In genomic region chr15:31871159-31871886, GRCh38 we compare ENCODE assay signal across 8 cellular contexts. TPM values are rescaled to one million over a fixed set of nuclear protein-coding genes. Genes with fewer than 3 reads are reported as not detected.
A peak's percentile ranks its signal among the peaks of the same experiment; 100 is the strongest.
DNase-seq lines count a peak whose midpoint lies in the region; ATAC-seq, FAIRE-seq and TF ChIP-seq lines count a peak whose summit lies in the region.

No MANE protein-coding gene starts in this region.

- no peaks in the 10 kb centered on the region for H3K9me3 ChIP-seq in MG63
- no peaks in the 10 kb centered on the region for H3K9me3 ChIP-seq in mononuclear cell (ENCODE audit: low read depth, low read length)

- FAIRE-seq in urothelium cell line (lab: Jason Lieb, UNC) = no peak

- H3K4me3 ChIP-seq in GM06990 (replicated peaks; ENCODE audit: low read depth, low read length) = peak overlapping the region; percentile 61
- peak overlapping the region; percentile 58 for H3K4me3 ChIP-seq in MG63
- peak overlapping the region; percentile 47 for H3K4me3 ChIP-seq in mononuclear cell (ENCODE audit: low read length)

- no peak for ATAC-seq in GM19328 (IDR thresholded peaks at IDR 0.05; ENCODE audit: unreplicated experiment)

- TF ChIP-seq CTCF in GM06990 (IDR thresholded peaks at IDR 0.05; ENCODE audit: insufficient read depth, low read length, poor library complexity, severe bottlenecking) = no peak

- peak overlapping the region; percentile 90 for H3K27ac ChIP-seq in caudate nucleus (ENCODE audit: low read depth, low read length)

- peaks cover 9% of the 10 kb centered on the region for H3K4me1 ChIP-seq in mononuclear cell (ENCODE audit: insufficient read depth, low read length)

- H3K36me3 ChIP-seq in GM06990 (ENCODE audit: control insufficient read depth, insufficient read depth, low read length) = no peaks in the 10 kb centered on the region
- H3K36me3 ChIP-seq in MG63 = no peaks in the 10 kb centered on the region

- DNase-seq in GM06990 (ENCODE audit: extremely low read depth, insufficient read length) (no peak), MG63 (no peak), caudate nucleus (lab: John Stamatoyannopoulos, UW) (no peak), urothelium cell line (ENCODE audit: low spot score) (no peak), NK-92 (lab: John Stamatoyannopoulos, UW; ENCODE audit: unreplicated experiment) (no peak), COLO829 (ENCODE audit: low spot score) (no peak)

- H3K27me3 ChIP-seq in GM06990 (replicated peaks; ENCODE audit: control insufficient read depth, insufficient read depth, low read length) (no peaks in the 10 kb centered on the region), MG63 (no peaks in the 10 kb centered on the region; the same call in 1 of the 2 replicates), mononuclear cell (ENCODE audit: insufficient read depth, low read length) (peaks cover 26% of the 10 kb centered on the region)

RNA-seq across cellular contexts. Expression of gene OTUD7A, which starts 0.8 kb away (rescaled TPM):
- total RNA-seq in MG63 (2014; rRNA removed; shearing (Covaris generic); ENCODE audit: low replicate concordance) = 0.26 TPM in 1 of 2 replicates, not detected in the other
- total RNA-seq in mononuclear cell = 0.84 TPM
